9 cellular contexts compared by ENCODE assay signal in genomic region chr1:180167721-180168467, GRCh38. TPM values are rescaled to one million over a fixed set of nuclear protein-coding genes. Genes with fewer than 3 reads are reported as not detected.
A peak's percentile ranks its signal among the peaks of the same experiment; 100 is the strongest.
DNase-seq lines count a peak whose midpoint lies in the region; ATAC-seq and TF ChIP-seq lines count a peak whose summit lies in the region.
"Had no signal": no experiment of that assay in that cellular context is flagged by ENCODE, and none has a peak within 500 bp of the region (broad histone marks: within the 10 kb centered on the region; RNA-seq: fewer than 3 reads in every experiment).

No MANE protein-coding gene starts in this region.

- no peaks in the 10 kb centered on the region for H3K27me3 ChIP-seq in esophagus muscularis mucosa
- no peaks in the 10 kb centered on the region for H3K27me3 ChIP-seq in osteoblast (ENCODE audit: insufficient read depth, low read length)
- H3K27me3 ChIP-seq: ascending aorta had no signal

- H4K20me1 ChIP-seq in osteoblast (ENCODE audit: insufficient read depth, low read length) = peaks cover 73% of the 10 kb centered on the region

- TF ChIP-seq CTCF in esophagus muscularis mucosa (IDR thresholded peaks at IDR 0.05) (no peak), osteoblast (IDR thresholded peaks at IDR 0.05; ENCODE audit: extremely low read depth, low read depth, low read length) (no peak)

- TF ChIP-seq EP300 in esophagus muscularis mucosa (IDR thresholded peaks at IDR 0.05) = no peak

- no peak overlapping the region for H3K4me2 ChIP-seq in osteoblast (ENCODE audit: insufficient read depth, low read length)

- peaks cover 96% of the 10 kb centered on the region for H3K79me2 ChIP-seq in osteoblast (ENCODE audit: insufficient read depth, low read length)

- H3K4me1 ChIP-seq in esophagus muscularis mucosa (peaks cover 34 to 53% (median 39%) of the 10 kb centered on the region in 4 donors), osteoblast (ENCODE audit: insufficient read depth, low read length) (no peaks in the 10 kb centered on the region)

- no peak for ATAC-seq in HG02973 (IDR thresholded peaks at IDR 0.05; ENCODE audit: unreplicated experiment)

- H3K4me3 ChIP-seq in esophagus muscularis mucosa = no peak overlapping the region
- no peak overlapping the region for H3K4me3 ChIP-seq in osteoblast (ENCODE audit: insufficient read depth, low read length)
- H3K4me3 ChIP-seq: ascending aorta had no signal

- no peaks in the 10 kb centered on the region for H3K9me3 ChIP-seq in esophagus muscularis mucosa
- H3K9me3 ChIP-seq in osteoblast (ENCODE audit: low read depth, low read length) = no peaks in the 10 kb centered on the region
- H3K9me3 ChIP-seq: ascending aorta had no signal

- peaks cover 0 to 25% (median 11%) of the 10 kb centered on the region in 4 donors for H3K36me3 ChIP-seq in esophagus muscularis mucosa
- H3K36me3 ChIP-seq in osteoblast (ENCODE audit: insufficient read depth, low read length) = peaks cover 39% of the 10 kb centered on the region

- no peak overlapping the region for H2AFZ ChIP-seq in osteoblast (ENCODE audit: low read length)

- peak overlapping the region; percentile 57 to 67 (median 66) for H3K27ac ChIP-seq in esophagus muscularis mucosa (replicated peaks in 1 of 4)
- H3K27ac ChIP-seq in osteoblast (ENCODE audit: low read depth, low read length) = no peak overlapping the region

- peak; percentile 86 for DNase-seq in ELF-1 (ENCODE audit: low read depth, low spot score)
- peak; percentile 67 for DNase-seq in NCI-H2107 (lab: John Stamatoyannopoulos, UW)
- no peak for DNase-seq in esophagus muscularis mucosa (ENCODE audit: extremely low spot score)
- DNase-seq in osteoblast (ENCODE audit: insufficient read length, low spot score, missing footprints) = peak; percentile 45
- DNase-seq in NCI-H345 (lab: John Stamatoyannopoulos, UW) = no peak
- no peak for DNase-seq in NCI-H1105 treated with DMSO at 0.1 percent for 48 hours (lab: John Stamatoyannopoulos, UW)
- DNase-seq in stimulated activated CD4-positive, alpha-beta T cell treated with anti-CD3 and anti-CD28 coated beads, Interleukin-2, amount 100 ng/mL, for 48 hours = no peak

- 88% methylated on average over 7 of the region's 13 CpGs for WGBS in esophagus muscularis mucosa

- intact Hi-C loops in esophagus muscularis mucosa (cut with DNase I) = no loop called here

- TF ChIP-seq POLR2A in esophagus muscularis mucosa (IDR thresholded peaks at IDR 0.05; ENCODE audit: low read depth) = no peak

RNA-seq across cellular contexts. Expression of gene QSOX1, which starts 13.2 kb away (rescaled TPM):
- total RNA-seq in esophagus muscularis mucosa (100 to 1,000 TPM; 104 to 138 (median 107) TPM), osteoblast (270 and 373 TPM in 2 replicates)

Comparison
In these comparisons a context has a peak if more than half of its experiments do, and no peak if none do; other contexts are left out.
1. DNase-seq: peak in ELF-1 (single experiment), NCI-H2107 (single experiment) and osteoblast (single experiment); none in esophagus muscularis mucosa (single experiment), NCI-H345 (single experiment), NCI-H1105 treated with DMSO at 0.1 percent for 48 hours (single experiment) and stimulated activated CD4-positive, alpha-beta T cell treated with anti-CD3 and anti-CD28 coated beads, Interleukin-2, amount 100 ng/mL, for 48 hours (0 of 2).